ENCODE assay signal across 19 cellular contexts in genomic region chr3:143301502-143301901, GRCh38.
A peak's percentile ranks its signal among the peaks of the same experiment; 100 is the strongest.
DNase-seq lines count a peak whose midpoint lies in the region; ATAC-seq and TF ChIP-seq lines count a peak whose summit lies in the region.
"Had no signal": no experiment of that assay in that cellular context is flagged by ENCODE, and none has a peak within 500 bp of the region (broad histone marks: within the 10 kb centered on the region; RNA-seq: fewer than 3 reads in every experiment).

No MANE protein-coding gene starts in this region.

- peak; percentile 86 to 95 (median 89) for ATAC-seq in natural killer cell
- ATAC-seq in activated CD4-positive, CD25-positive, alpha-beta regulatory T cell treated with anti-CD3 and anti-CD28 coated beads, Interleukin-2, amount 50 U/mL, for 24 hours = no peak
- no peak for ATAC-seq in HG03520 (IDR thresholded peaks at IDR 0.05; ENCODE audit: unreplicated experiment)

- peak overlapping the region; percentile 49 for H3K27ac Mint-ChIP-seq in activated naive CD8-positive, alpha-beta T cell treated with anti-CD3 and anti-CD28 coated beads for 36 hours
- peak overlapping the region; percentile 80 to 84 for H3K27ac Mint-ChIP-seq in natural killer cell
- H3K27ac Mint-ChIP-seq: B cell, CD14-positive monocyte had no signal

- H3K9me3 Mint-ChIP-seq in activated naive CD8-positive, alpha-beta T cell treated with anti-CD3 and anti-CD28 coated beads for 36 hours = no peaks in the 10 kb centered on the region
- no peaks in the 10 kb centered on the region for H3K9me3 Mint-ChIP-seq in natural killer cell
- H3K9me3 Mint-ChIP-seq: CD14-positive monocyte had no signal

- DNase-seq in activated naive CD8-positive, alpha-beta T cell treated with anti-CD3 and anti-CD28 coated beads for 36 hours = peak; percentile 3
- DNase-seq in natural killer cell = peak; percentile 41
- no peak for DNase-seq in activated gamma-delta T cell (lab: John Stamatoyannopoulos, UW)
- DNase-seq in T-helper 2 cell = no peak
- DNase-seq: DMS53, EL, GF-D8, NCI-H1694 treated with DMSO at 0.1 percent for 48 hours, NCI-H446 treated with DMSO at 0.1 percent for 48 hours, NCI-H526 treated with DMSO at 0.1 percent for 48 hours, SHP77 treated with DMSO at 0.1 percent for 48 hours had no signal

- no peak overlapping the region for H3K4me3 ChIP-seq in ACC112 (ENCODE audit: low read depth, low read length)
- H3K4me3 ChIP-seq: SK-N-MC had no signal

- TF ChIP-seq CTCF in natural killer cell (IDR thresholded peaks at IDR 0.05) = no peak

- H3K9me3 ChIP-seq in KOPT-K1 (ENCODE audit: insufficient read depth, low read length, poor library complexity, severe bottlenecking) = no peaks in the 10 kb centered on the region

- H3K4me3 Mint-ChIP-seq in activated naive CD8-positive, alpha-beta T cell treated with anti-CD3 and anti-CD28 coated beads for 36 hours = no peak overlapping the region
- peak overlapping the region; percentile 83 for H3K4me3 Mint-ChIP-seq in natural killer cell
- H3K4me3 Mint-ChIP-seq: B cell, CD14-positive monocyte had no signal

- no peaks in the 10 kb centered on the region for H3K27me3 Mint-ChIP-seq in activated naive CD8-positive, alpha-beta T cell treated with anti-CD3 and anti-CD28 coated beads for 36 hours
- no peaks in the 10 kb centered on the region for H3K27me3 Mint-ChIP-seq in natural killer cell (ENCODE audit: low read depth in 2 of 2)
- H3K27me3 Mint-ChIP-seq: B cell had no signal

- H3K27me3 ChIP-seq in ACC112 (ENCODE audit: insufficient read depth, low read length) = no peaks in the 10 kb centered on the region

- no peaks in the 10 kb centered on the region for H3K79me2 ChIP-seq in ACC112 (ENCODE audit: control insufficient read depth, insufficient read depth, low read length, unreplicated experiment)

- H3K27ac ChIP-seq in ACC112 (ENCODE audit: low read depth, low read length) (peak overlapping the region; percentile 86; the same call in 1 of the 2 replicates), KOPT-K1 (ENCODE audit: low read depth, low read length, poor library complexity, severe bottlenecking) (peak overlapping the region; percentile 15)
- H3K27ac ChIP-seq: KMS-11, SK-N-MC had no signal

- peaks cover 1% of the 10 kb centered on the region for H3K36me3 Mint-ChIP-seq in activated naive CD8-positive, alpha-beta T cell treated with anti-CD3 and anti-CD28 coated beads for 36 hours
- H3K36me3 Mint-ChIP-seq in natural killer cell = no peaks in the 10 kb centered on the region

- H2AFZ ChIP-seq in ACC112 (ENCODE audit: low read length, unreplicated experiment) = no peak overlapping the region

- peaks cover 35% of the 10 kb centered on the region for H3K4me1 Mint-ChIP-seq in activated naive CD8-positive, alpha-beta T cell treated with anti-CD3 and anti-CD28 coated beads for 36 hours
- H3K4me1 Mint-ChIP-seq in natural killer cell = peaks cover 89 to 93% of the 10 kb centered on the region in 2 donors

- H3K36me3 ChIP-seq in ACC112 (ENCODE audit: insufficient read depth, low read length) (no peaks in the 10 kb centered on the region), KOPT-K1 (ENCODE audit: insufficient read depth, low read length) (no peaks in the 10 kb centered on the region)

- H3K4me1 ChIP-seq in ACC112 (ENCODE audit: control insufficient read depth, insufficient read depth, low read length, unreplicated experiment) = peaks cover 35% of the 10 kb centered on the region

- intact Hi-C loops in natural killer cell (cut with micrococcal nuclease) = loop anchor here (1.0 to 5.0 kb wide), 8 partner anchors 19 to 180 kb away; no protein-coding TSS in a partner anchor

Comparison
In these comparisons a context has a peak if more than half of its experiments do, and no peak if none do; other contexts are left out.
1. DNase-seq: peak in activated naive CD8-positive, alpha-beta T cell treated with anti-CD3 and anti-CD28 coated beads for 36 hours (single experiment) and natural killer cell (single experiment); none in activated gamma-delta T cell (single experiment) and T-helper 2 cell (0 of 5).
2. ATAC-seq: peak in natural killer cell (3 of 3); none in activated CD4-positive, CD25-positive, alpha-beta regulatory T cell treated with anti-CD3 and anti-CD28 coated beads, Interleukin-2, amount 50 U/mL, for 24 hours (0 of 2) and HG03520 (single experiment).